In genomic region chr12:119307747-119308146, GRCh38 we compare ENCODE assay signal across 10 cellular contexts. TPM values are rescaled to one million over a fixed set of nuclear protein-coding genes. Genes with fewer than 3 reads are reported as not detected.
"Had no signal": no experiment of that assay in that cellular context is flagged by ENCODE, and none has a peak within 500 bp of the region (broad histone marks: within the 10 kb centered on the region; RNA-seq: fewer than 3 reads in every experiment).

No MANE protein-coding gene starts in this region.

- H3K9me3 ChIP-seq: HAP-1 had no signal

- H3K27ac Mint-ChIP-seq: GM23338, HFFc6 had no signal

- H2AFZ ChIP-seq: GM23338 had no signal

- H3K4me3 ChIP-seq: GM23338, HAP-1, K562 had no signal

- DNase-seq: H7, HFFc6, IMR-90, KG1 had no signal

- ATAC-seq: HCT116, K562 had no signal

- H3K4me1 ChIP-seq: HAP-1 had no signal

- H3K36me3 ChIP-seq: HAP-1 had no signal

- H3K4me3 Mint-ChIP-seq: GM23338, HFFc6 had no signal

- H3K4me2 ChIP-seq: GM23338 had no signal

RNA-seq across cellular contexts. Expression of gene CCDC60, which starts 26.8 kb away (rescaled TPM):
- total RNA-seq: GM23338, H1, HFFc6, HT-29, IMR-90, K562 had no signal
- polyA plus RNA-seq: IMR-90, K562 had no signal
